Comparison of ENCODE assay signal across 15 cellular contexts in the genomic region with DNA sequence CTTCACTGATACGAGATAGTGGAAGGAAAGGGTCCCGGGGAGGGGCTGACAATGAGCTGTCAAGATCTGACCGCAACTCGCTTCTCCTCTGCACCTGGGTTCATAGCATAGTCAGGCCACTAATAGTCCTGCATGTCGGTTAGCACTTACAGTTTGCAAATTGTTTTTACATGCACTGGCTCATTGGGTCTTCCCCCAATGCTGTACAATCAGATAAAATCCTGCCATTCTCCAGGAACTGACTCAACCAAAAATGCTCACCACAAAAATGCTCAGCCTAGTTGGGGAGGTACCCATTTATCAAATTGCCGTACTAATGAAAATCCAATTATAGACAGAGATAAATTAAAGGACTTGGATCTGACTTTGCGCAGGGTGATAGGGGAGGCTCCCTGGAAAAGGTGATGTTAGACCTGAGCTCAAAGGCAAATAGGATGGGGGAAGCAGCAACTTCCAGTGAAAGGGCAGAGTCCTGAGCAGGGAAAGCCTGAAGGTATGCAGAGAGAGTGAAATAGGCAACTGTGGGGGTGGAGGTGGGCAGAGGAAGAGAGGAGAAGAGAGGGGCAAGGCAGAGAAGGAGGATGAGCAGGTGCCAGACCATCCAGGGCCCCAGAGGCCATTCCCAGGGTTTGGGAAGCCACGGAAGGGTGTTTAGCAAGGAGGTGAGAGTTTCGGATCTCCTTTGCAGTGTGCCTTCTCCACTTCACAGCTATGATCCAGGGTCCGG.
A peak's percentile ranks its signal among the peaks of the same experiment; 100 is the strongest.
DNase-seq lines count a peak whose midpoint lies in the region; ATAC-seq and TF ChIP-seq lines count a peak whose summit lies in the region.
"Had no signal": no experiment of that assay in that cellular context is flagged by ENCODE, and none has a peak within 500 bp of the region (broad histone marks: within the 10 kb centered on the region; RNA-seq: fewer than 3 reads in every experiment).

No MANE protein-coding gene starts in this region.

- H3K4me1 Mint-ChIP-seq in activated CD8-positive, alpha-beta T cell treated with anti-CD3 and anti-CD28 coated beads, Interleukin-2, amount 10 ng/mL, durations not matched to agents 7 days and 5 days (ENCODE audit: low read depth): no peaks in the 10 kb centered on the region
- no peaks in the 10 kb centered on the region for H3K4me1 Mint-ChIP-seq in CD8-positive, alpha-beta memory T cell
- H3K4me1 Mint-ChIP-seq: activated naive CD8-positive, alpha-beta T cell treated with anti-CD3 and anti-CD28 coated beads, Interleukin-2, amount 50 U/mL, for 24 hours; nephron had no signal

- ATAC-seq in activated CD8-positive, alpha-beta T cell treated with anti-CD3 and anti-CD28 coated beads, Interleukin-2, amount 10 ng/mL, durations not matched to agents 7 days and 5 days: no peak
- no peak for ATAC-seq in GM18502 (IDR thresholded peaks at IDR 0.05; ENCODE audit: poor library complexity, unreplicated experiment)
- ATAC-seq: activated naive CD8-positive, alpha-beta T cell treated with anti-CD3 and anti-CD28 coated beads, Interleukin-2, amount 50 U/mL, for 24 hours; activated T-cell treated with anti-CD3 and anti-CD28 coated beads, Interleukin-2, amount 50 U/mL, for 72 hours; CD8-positive, alpha-beta T cell had no signal

- no peak overlapping the region for H3K4me3 Mint-ChIP-seq in activated CD8-positive, alpha-beta T cell treated with anti-CD3 and anti-CD28 coated beads, Interleukin-2, amount 10 ng/mL, durations not matched to agents 7 days and 5 days
- no peak overlapping the region for H3K4me3 Mint-ChIP-seq in CD8-positive, alpha-beta memory T cell
- H3K4me3 Mint-ChIP-seq: activated naive CD8-positive, alpha-beta T cell treated with anti-CD3 and anti-CD28 coated beads, Interleukin-2, amount 50 U/mL, for 24 hours; activated T-cell treated with anti-CD3 and anti-CD28 coated beads, Interleukin-2, amount 50 U/mL, for 72 hours; CD8-positive, alpha-beta T cell; nephron had no signal

- H3K9me3 Mint-ChIP-seq in activated CD8-positive, alpha-beta T cell treated with anti-CD3 and anti-CD28 coated beads, Interleukin-2, amount 10 ng/mL, durations not matched to agents 7 days and 5 days (ENCODE audit: insufficient read depth): no peaks in the 10 kb centered on the region
- peaks cover 0 to 4% (median 0%) of the 10 kb centered on the region in 5 donors for H3K9me3 Mint-ChIP-seq in CD8-positive, alpha-beta memory T cell
- H3K9me3 Mint-ChIP-seq: activated naive CD8-positive, alpha-beta T cell treated with anti-CD3 and anti-CD28 coated beads, Interleukin-2, amount 50 U/mL, for 24 hours; activated T-cell treated with anti-CD3 and anti-CD28 coated beads, Interleukin-2, amount 50 U/mL, for 72 hours; CD8-positive, alpha-beta T cell; nephron had no signal

- peak overlapping the region; percentile 21 for H3K27ac ChIP-seq in SJCRH30
- H3K27ac ChIP-seq in CD8-positive, alpha-beta memory T cell (ENCODE audit: low read depth, low read length): no peak overlapping the region
- H3K27ac ChIP-seq: 22Rv1, suprapubic skin had no signal

- H3K4me3 ChIP-seq in SJCRH30 (no peak overlapping the region), fibroblast of the aortic adventitia (ENCODE audit: low read depth, low read length) (no peak overlapping the region)
- H3K4me3 ChIP-seq in CD8-positive, alpha-beta memory T cell (ENCODE audit: low read length): no peak overlapping the region
- H3K4me3 ChIP-seq: suprapubic skin had no signal

- H3K4me1 ChIP-seq in SJCRH30: peaks cover 8% of the 10 kb centered on the region
- H3K4me1 ChIP-seq in CD8-positive, alpha-beta memory T cell (ENCODE audit: insufficient read depth, low read length): no peaks in the 10 kb centered on the region
- H3K4me1 ChIP-seq: suprapubic skin had no signal

- H3K27me3 ChIP-seq in SJCRH30: no peaks in the 10 kb centered on the region
- no peaks in the 10 kb centered on the region for H3K27me3 ChIP-seq in CD8-positive, alpha-beta memory T cell (ENCODE audit: insufficient read depth, low read length, poor library complexity, severe bottlenecking)
- H3K27me3 ChIP-seq: suprapubic skin had no signal

- H3K27ac Mint-ChIP-seq in activated CD8-positive, alpha-beta T cell treated with anti-CD3 and anti-CD28 coated beads, Interleukin-2, amount 10 ng/mL, durations not matched to agents 7 days and 5 days: no peak overlapping the region
- no peak overlapping the region for H3K27ac Mint-ChIP-seq in CD8-positive, alpha-beta memory T cell
- H3K27ac Mint-ChIP-seq: activated naive CD8-positive, alpha-beta T cell treated with anti-CD3 and anti-CD28 coated beads, Interleukin-2, amount 50 U/mL, for 24 hours; activated T-cell treated with anti-CD3 and anti-CD28 coated beads, Interleukin-2, amount 50 U/mL, for 72 hours; CD8-positive, alpha-beta T cell; nephron had no signal

- H3K36me3 ChIP-seq in SJCRH30: no peaks in the 10 kb centered on the region
- H3K36me3 ChIP-seq in CD8-positive, alpha-beta memory T cell (ENCODE audit: insufficient read depth, low read length): no peaks in the 10 kb centered on the region
- H3K36me3 ChIP-seq: suprapubic skin had no signal

- H3K36me3 Mint-ChIP-seq in activated CD8-positive, alpha-beta T cell treated with anti-CD3 and anti-CD28 coated beads, Interleukin-2, amount 10 ng/mL, durations not matched to agents 7 days and 5 days (ENCODE audit: low read depth): no peaks in the 10 kb centered on the region
- H3K36me3 Mint-ChIP-seq in CD8-positive, alpha-beta memory T cell: no peaks in the 10 kb centered on the region
- H3K36me3 Mint-ChIP-seq: CD8-positive, alpha-beta T cell had no signal

- no peak for TF ChIP-seq CTCF in fibroblast of the aortic adventitia (IDR thresholded peaks at IDR 0.05; ENCODE audit: insufficient read depth, low read length)

- H3K9me3 ChIP-seq in SJCRH30 (replicated peaks): peaks cover 6% of the 10 kb centered on the region; the same call in 1 of the 2 replicates
- H3K9me3 ChIP-seq in CD8-positive, alpha-beta memory T cell (ENCODE audit: low read length): no peaks in the 10 kb centered on the region
- H3K9me3 ChIP-seq: suprapubic skin had no signal

- CTCF ChIA-PET in activated CD8-positive, alpha-beta T cell treated with anti-CD3 and anti-CD28 coated beads, Interleukin-2, amount 10 ng/mL, durations not matched to agents 7 days and 5 days (lab: Charles Lee): no interaction called here
- CTCF ChIA-PET in CD8-positive, alpha-beta memory T cell (lab: Charles Lee): no interaction called here

- DNase-seq in NCI-H82 (lab: John Stamatoyannopoulos, UW) (peak; percentile 9), NCI-H82 treated with DMSO at 0.1 percent for 48 hours (lab: John Stamatoyannopoulos, UW; ENCODE audit: unreplicated experiment) (no peak), SJCRH30 (peak; percentile 17 to 36), fibroblast of the aortic adventitia (ENCODE audit: low read depth) (peak; percentile 54), stromal cell of bone marrow (ENCODE audit: low read depth) (peak; percentile 32)
- no peak for DNase-seq in activated CD8-positive, alpha-beta T cell treated with anti-CD3 and anti-CD28 coated beads, Interleukin-2, amount 10 ng/mL, durations not matched to agents 7 days and 5 days
- DNase-seq in CD8-positive, alpha-beta memory T cell: no peak
- DNase-seq: activated CD4-positive, alpha-beta T cell treated with anti-CD3 and anti-CD28 coated beads, Interleukin-2, amount 50 U/mL, for 1 hour; activated naive CD8-positive, alpha-beta T cell treated with anti-CD3 and anti-CD28 coated beads, Interleukin-2, amount 50 U/mL, for 24 hours; activated T-cell treated with anti-CD3 and anti-CD28 coated beads, Interleukin-2, amount 50 U/mL, for 72 hours; CD8-positive, alpha-beta T cell had no signal

- no peaks in the 10 kb centered on the region for H3K27me3 Mint-ChIP-seq in activated CD8-positive, alpha-beta T cell treated with anti-CD3 and anti-CD28 coated beads, Interleukin-2, amount 10 ng/mL, durations not matched to agents 7 days and 5 days (ENCODE audit: low read depth)
- H3K27me3 Mint-ChIP-seq in CD8-positive, alpha-beta memory T cell: peaks cover 0 to 4% of the 10 kb centered on the region in 2 donors
- H3K27me3 Mint-ChIP-seq: activated naive CD8-positive, alpha-beta T cell treated with anti-CD3 and anti-CD28 coated beads, Interleukin-2, amount 50 U/mL, for 24 hours had no signal

- POLR2A ChIA-PET in activated CD8-positive, alpha-beta T cell treated with anti-CD3 and anti-CD28 coated beads, Interleukin-2, amount 10 ng/mL, durations not matched to agents 7 days and 5 days (lab: Charles Lee): no interaction called here
- POLR2A ChIA-PET in CD8-positive, alpha-beta memory T cell (lab: Charles Lee): no interaction called here

Comparison
In these comparisons a context has a peak if more than half of its experiments do, and no peak if none do; other contexts are left out.
1. DNase-seq: peak in NCI-H82 (single experiment), SJCRH30 (2 of 2), fibroblast of the aortic adventitia (single experiment) and stromal cell of bone marrow (single experiment); none in NCI-H82 treated with DMSO at 0.1 percent for 48 hours (single experiment), activated CD8-positive, alpha-beta T cell treated with anti-CD3 and anti-CD28 coated beads, Interleukin-2, amount 10 ng/mL, durations not matched to agents 7 days and 5 days (single experiment) and CD8-positive, alpha-beta memory T cell (0 of 5).